1 cellular context compared by ENCODE assay signal in genomic region chr6:37103169-37104039, GRCh38.
TF ChIP-seq lines count a peak whose summit lies in the region.

No MANE protein-coding gene starts in this region.

TF ChIP-seq in GM12878, 131 proteins besides CTCF, POLR2A, EP300 and RAD21 (continued from another document):
- TF ChIP-seq USF1 (IDR thresholded peaks at IDR 0.05; ENCODE audit: borderline replicate concordance, extremely low read length, insufficient read depth, low read depth, low read length): no peak
